ENCODE assay signal across 8 cellular contexts in the genomic region with DNA sequence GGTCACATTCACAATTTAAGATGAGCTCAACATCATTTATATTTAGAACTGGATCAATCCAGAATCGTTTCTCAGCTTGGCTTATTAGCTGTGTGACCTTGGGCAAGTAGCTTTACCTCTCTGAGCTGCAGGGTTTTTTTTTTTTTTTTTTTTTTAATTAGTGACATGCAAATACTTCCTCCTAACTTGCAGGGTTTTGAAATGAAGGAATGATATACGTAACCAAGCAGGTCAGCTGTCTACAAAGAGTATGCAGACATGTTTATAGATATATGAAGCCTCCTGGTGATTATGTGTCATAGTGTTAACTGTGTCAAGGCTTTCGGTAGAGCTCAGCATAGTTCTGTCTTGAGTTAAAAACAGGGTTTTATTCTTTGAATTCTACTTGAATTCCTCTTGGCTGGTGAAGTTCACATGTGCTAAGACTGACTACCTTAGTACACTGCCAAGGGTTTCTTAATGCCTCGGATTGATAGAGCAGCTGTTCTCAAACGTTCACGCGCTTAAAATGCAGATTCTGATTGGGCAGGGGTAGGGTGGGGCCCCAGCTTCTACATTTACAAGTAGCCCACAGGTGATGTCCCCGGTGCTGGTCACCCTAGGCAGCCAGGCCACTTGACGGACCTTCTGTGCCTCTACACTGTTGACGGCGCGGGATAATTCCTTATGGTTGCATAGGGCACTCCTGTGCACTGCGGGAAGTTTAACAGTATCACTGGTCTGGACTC. TPM values are rescaled to one million over a fixed set of nuclear protein-coding genes. Genes with fewer than 3 reads are reported as not detected.
DNase-seq lines count a peak whose midpoint lies in the region; TF ChIP-seq lines count a peak whose summit lies in the region.

No MANE protein-coding gene starts in this region.

- no peaks in the 10 kb centered on the region for H3K9me2 ChIP-seq in MM.1S (replicated peaks; ENCODE audit: insufficient read depth, low read length)

- H3K4me1 ChIP-seq in H9 (ENCODE audit: insufficient read depth, low read length) (no peaks in the 10 kb centered on the region), MM.1S (ENCODE audit: low read length) (0 out of 2 replicates have a peak, but pooled peaks cover 3% of the 10 kb centered on the region), mesenchymal stem cell (ENCODE audit: control insufficient read depth, insufficient read depth, low read depth, low read length) (peaks cover 6% of the 10 kb centered on the region), transverse colon (peaks cover 0 to 11% (median 5%) of the 10 kb centered on the region in 4 donors)

- H3K79me1 ChIP-seq in H9 (ENCODE audit: insufficient read depth, low read depth, low read length, poor library complexity, severe bottlenecking), result no peaks in the 10 kb centered on the region
- H3K79me1 ChIP-seq in mesenchymal stem cell (replicated peaks; ENCODE audit: low read length, poor library complexity, severe bottlenecking), result peaks cover 7% of the 10 kb centered on the region

- no peak overlapping the region for H4K5ac ChIP-seq in H9 (ENCODE audit: insufficient read length, low read depth, low read length)

- no peak overlapping the region for H2AFZ ChIP-seq in H9 (ENCODE audit: low read length)
- peak overlapping the region; percentile 81 for H2AFZ ChIP-seq in MM.1S (ENCODE audit: low read length)
- H2AFZ ChIP-seq in mesenchymal stem cell (ENCODE audit: low read depth, low read length), result no peak overlapping the region

- H3K27ac ChIP-seq in H9 (ENCODE audit: insufficient read length, low read depth, low read length) (no peak overlapping the region), MM.1S (ENCODE audit: low read length) (peak overlapping the region; percentile 42; the same call in 1 of the 2 replicates), mesenchymal stem cell (ENCODE audit: low read length, poor library complexity, severe bottlenecking) (no peak overlapping the region), transverse colon (peak overlapping the region; percentile 90 to 95 (median 94))

- no peaks in the 10 kb centered on the region for H3K79me2 ChIP-seq in H9 (ENCODE audit: insufficient read depth, low read length)
- H3K79me2 ChIP-seq in MM.1S (ENCODE audit: low read length), result peaks cover 36% of the 10 kb centered on the region

- peak overlapping the region; percentile 83 to 90 for H3K4me3 Mint-ChIP-seq in H9

- H3K18ac ChIP-seq in H9 (ENCODE audit: insufficient read length, low read depth, low read length) (no peak overlapping the region), mesenchymal stem cell (ENCODE audit: low read depth in 1 of 2, low read length in 2 of 2) (peak overlapping the region; percentile 78 to 92)

- H3K4me3 ChIP-seq in MM.1S (ENCODE audit: low read length), result peak overlapping the region; percentile 91
- peak overlapping the region; percentile 61 to 76 for H3K4me3 ChIP-seq in cardiac fibroblast (replicated peaks in 1 of 2; ENCODE audit: low read depth in 2 of 2, low read length in 2 of 2)
- H3K4me3 ChIP-seq in mesenchymal stem cell (ENCODE audit: insufficient read depth in 1 of 2, low read depth in 1 of 2, low read length in 2 of 2), result peak overlapping the region; percentile 76 to 99
- H3K4me3 ChIP-seq in transverse colon, result peak overlapping the region; percentile 76 to 90 (median 79)

- H3K4me2 ChIP-seq in H9 (ENCODE audit: insufficient read depth, insufficient read length, low read length), result peak overlapping the region; percentile 78
- peak overlapping the region; percentile 93 for H3K4me2 ChIP-seq in MM.1S (ENCODE audit: low read depth, low read length)
- H3K4me2 ChIP-seq in mesenchymal stem cell (ENCODE audit: low read length, poor library complexity, severe bottlenecking), result peak overlapping the region; percentile 81

- H3K23me2 ChIP-seq in H9 (ENCODE audit: insufficient read length, low read depth, low read length, poor library complexity, severe bottlenecking), result peaks cover 5% of the 10 kb centered on the region

- no peaks in the 10 kb centered on the region for H3K9me3 Mint-ChIP-seq in H9

- H3K4me1 Mint-ChIP-seq in H9, result peaks cover 8 to 11% of the 10 kb centered on the region in 2 experiments

- no peak overlapping the region for H2BK12ac ChIP-seq in H9 (ENCODE audit: insufficient read length, low read depth, low read length)
- no peak overlapping the region for H2BK12ac ChIP-seq in mesenchymal stem cell (ENCODE audit: low read length in 2 of 2)

- DNase-seq in NCI-H2171 treated with DMSO at 0.1 percent for 48 hours (lab: John Stamatoyannopoulos, UW) (peak; percentile 4), NCI-H2171 (lab: John Stamatoyannopoulos, UW) (no peak), H9 (peak; percentile 27), MM.1S (peak; percentile 10), cardiac fibroblast (ENCODE audit: low read depth in 2 of 2) (peak; percentile 14 to 20), mesenchymal stem cell (peak; percentile 19), transverse colon (peak; percentile 49), KG1 (lab: John Stamatoyannopoulos, UW) (no peak)

- TF ChIP-seq EP300 in transverse colon (IDR thresholded peaks at IDR 0.05; ENCODE audit: low read depth), result no peak

- H4K91ac ChIP-seq in H9 (ENCODE audit: insufficient read length, low read depth, low read length) (no peak overlapping the region), mesenchymal stem cell (ENCODE audit: low read length) (no peak overlapping the region)

- H3K56ac ChIP-seq in H9 (ENCODE audit: insufficient read length, low read depth, low read length), result no peak overlapping the region

- no peak for TF ChIP-seq POLR2A in transverse colon (IDR thresholded peaks at IDR 0.05)

- H3K27me3 ChIP-seq in H9 (ENCODE audit: insufficient read depth, low read length) (no peaks in the 10 kb centered on the region), MM.1S (replicated peaks; ENCODE audit: insufficient read depth, low read length) (no peaks in the 10 kb centered on the region), mesenchymal stem cell (ENCODE audit: control insufficient read depth in 1 of 2, insufficient read depth in 1 of 2, low read length in 2 of 2) (no peaks in the 10 kb centered on the region), transverse colon (no peaks in the 10 kb centered on the region)

- H3K36me3 ChIP-seq in MM.1S (replicated peaks; ENCODE audit: insufficient read depth, low read length), result no peaks in the 10 kb centered on the region
- peaks cover 0 to 2% of the 10 kb centered on the region in 2 experiments for H3K36me3 ChIP-seq in mesenchymal stem cell (ENCODE audit: control insufficient read depth in 1 of 2, insufficient read depth in 2 of 2, low read depth in 1 of 2, low read length in 2 of 2)
- H3K36me3 ChIP-seq in transverse colon, result no peaks in the 10 kb centered on the region

- H3K27ac Mint-ChIP-seq in H9, result peak overlapping the region in 1 of 3 experiments; percentile 85; a peak in 2 of 7 replicates

- peak overlapping the region; percentile 3 for H3K9ac ChIP-seq in H9 (ENCODE audit: extremely low read depth, insufficient read length, low read length)
- H3K9ac ChIP-seq in MM.1S (ENCODE audit: low read length), result peak overlapping the region; percentile 82
- H3K9ac ChIP-seq in mesenchymal stem cell (ENCODE audit: low read length), result peak overlapping the region; percentile 95

- H3F3A ChIP-seq in MM.1S (ENCODE audit: insufficient read depth, low read length), result no peaks in the 10 kb centered on the region

- no peak overlapping the region for H3K23ac ChIP-seq in H9 (ENCODE audit: insufficient read length, low read depth, low read length)
- no peak overlapping the region for H3K23ac ChIP-seq in mesenchymal stem cell (ENCODE audit: low read length in 2 of 2)

- no peak overlapping the region for H3T11ph ChIP-seq in H9 (ENCODE audit: low read length)

- H2AK5ac ChIP-seq in H9 (ENCODE audit: insufficient read length, low read length) (no peak overlapping the region), mesenchymal stem cell (ENCODE audit: low read length, severe bottlenecking) (no peak overlapping the region)

- in situ Hi-C loops in transverse colon (cut with MboI; ENCODE audit: low pct_ligation_motif_present in 1 of 4, low pct_unique_long_range_greater_than_20kb in 1 of 4, low sequenced_read_pairs in 3 of 4), result no loop called here

- no peak overlapping the region for H2BK15ac ChIP-seq in H9 (ENCODE audit: low read depth, low read length)
- no peak overlapping the region for H2BK15ac ChIP-seq in mesenchymal stem cell (ENCODE audit: low read depth, poor library complexity, severe bottlenecking)

- H3K27me3 Mint-ChIP-seq in H9 (ENCODE audit: low read depth), result no peaks in the 10 kb centered on the region; the same call in 1 of the 2 replicates

- no peak overlapping the region for H3K4ac ChIP-seq in H9 (ENCODE audit: low read depth, low read length)
- H3K4ac ChIP-seq in mesenchymal stem cell (ENCODE audit: low read depth in 1 of 2, low read length in 2 of 2), result peak overlapping the region in 1 of 2 experiments; percentile 40

- peaks cover 0 to 4% (median 0%) of the 10 kb centered on the region in 3 experiments; a peak in 1 of 7 replicates for H3K36me3 Mint-ChIP-seq in H9 (ENCODE audit: insufficient read depth in 1 of 3, low read depth in 3 of 3)

- H4K8ac ChIP-seq in H9 (replicated peaks; ENCODE audit: insufficient read length, low read depth, low read length) (no peak overlapping the region), mesenchymal stem cell (ENCODE audit: low read length) (no peak overlapping the region)

- H2BK120ac ChIP-seq in H9 (ENCODE audit: low read depth, low read length, poor library complexity, severe bottlenecking) (no peak overlapping the region), mesenchymal stem cell (ENCODE audit: low read depth, low read length) (no peak overlapping the region)

- intact Hi-C loops in transverse colon (cut with DNase I; ENCODE audit: low total_unique reads), result no loop called here

- no peak overlapping the region for H2BK5ac ChIP-seq in H9 (ENCODE audit: insufficient read length, low read length)
- no peak overlapping the region for H2BK5ac ChIP-seq in mesenchymal stem cell (ENCODE audit: low read depth, low read length, poor library complexity, severe bottlenecking)

- no peak for TF ChIP-seq CTCF in H9 (conservative IDR thresholded peaks at IDR 0.05)
- TF ChIP-seq CTCF in MM.1S (IDR thresholded peaks at IDR 0.05; ENCODE audit: low read length), result no peak
- TF ChIP-seq CTCF in cardiac fibroblast (IDR thresholded peaks at IDR 0.05; ENCODE audit: low read depth, low read length), result no peak
- TF ChIP-seq CTCF in transverse colon (IDR thresholded peaks at IDR 0.05), result no peak

- H3K9me3 ChIP-seq in H9 (ENCODE audit: control insufficient read depth, low read depth, low read length) (no peaks in the 10 kb centered on the region), MM.1S (replicated peaks; ENCODE audit: insufficient read depth, low read length) (no peaks in the 10 kb centered on the region), mesenchymal stem cell (ENCODE audit: control insufficient read depth, low read length) (no peaks in the 10 kb centered on the region), transverse colon (no peaks in the 10 kb centered on the region)

- H2BK20ac ChIP-seq in H9 (ENCODE audit: low read depth, low read length, poor library complexity, severe bottlenecking), result no peak overlapping the region

- 0 out of 2 replicates have a peak overlapping the region, but pooled peaks have one; percentile 9 for H3K14ac ChIP-seq in H9 (ENCODE audit: insufficient read depth, low read length)
- H3K14ac ChIP-seq in mesenchymal stem cell (ENCODE audit: low read length in 2 of 2), result peak overlapping the region in 1 of 2 experiments; percentile 32

- WGBS in H9 (ENCODE audit: extremely low coverage, insufficient read length, low lambda C conversion rate), result no CpG with 5 or more reads among the region's 13 CpGs
- WGBS in mesenchymal stem cell, result 25% methylated on average over 12 of the region's 13 CpGs
- WGBS in transverse colon (ENCODE audit: low coverage in 1 of 2), 2 donors, result 12% methylated on average over 13 of the region's 13 CpGs; no CpG with 5 or more reads in 1 of the 2 donors

- H4K20me1 ChIP-seq in H9 (ENCODE audit: control insufficient read depth, insufficient read depth, insufficient read length) (no peaks in the 10 kb centered on the region), MM.1S (ENCODE audit: insufficient read depth, low read length) (no peaks in the 10 kb centered on the region)

RNA-seq across cellular contexts. Expression of a gene that starts 0.6 kb away (rescaled TPM):
- total RNA-seq in H9 (2021), result 3.6 and 3.8 TPM in 2 replicates
- polyA plus RNA-seq in mesenchymal stem cell (2013, experiment 1 of 2), result 5.6 TPM
- 5.6 TPM for polyA plus RNA-seq in mesenchymal stem cell (2013, experiment 2 of 2)
- 1 to 10 TPM; 1.8 to 7.9 (median 5.3) TPM for total RNA-seq in transverse colon

RNA-seq across cellular contexts. Expression of a gene that starts 1.1 kb away (rescaled TPM):
- total RNA-seq in H9 (2021), result 46.3 and 47.3 TPM in 2 replicates
- 19.7 TPM for polyA plus RNA-seq in mesenchymal stem cell (2013, experiment 1 of 2)
- 19.9 TPM for polyA plus RNA-seq in mesenchymal stem cell (2013, experiment 2 of 2)
- 10 to 100 TPM in 3 of 4 donors, 1 to 10 TPM in 1; 3.7 to 31.9 (median 23.3) TPM for total RNA-seq in transverse colon

Comparison
In these comparisons a context has a peak if more than half of its experiments do, and no peak if none do; other contexts are left out.
1. DNase-seq: peak in NCI-H2171 treated with DMSO at 0.1 percent for 48 hours (single experiment), H9 (single experiment), MM.1S (single experiment), cardiac fibroblast (2 of 2), mesenchymal stem cell (single experiment) and transverse colon (single experiment); none in NCI-H2171 (single experiment) and KG1 (single experiment).
2. H3K27ac ChIP-seq: peak in MM.1S (single experiment) and transverse colon (4 of 4); none in H9 (single experiment) and mesenchymal stem cell (single experiment).
3. H3K9ac ChIP-seq: peak in every context shown above with its lines; median percentile 95 in mesenchymal stem cell; 82 in MM.1S; 3 in H9.
4. Peak in every context shown above with its lines, with median percentiles within 50 percentile points of each other: H3K4me2 ChIP-seq and H3K4me3 ChIP-seq.